In the genomic region with DNA sequence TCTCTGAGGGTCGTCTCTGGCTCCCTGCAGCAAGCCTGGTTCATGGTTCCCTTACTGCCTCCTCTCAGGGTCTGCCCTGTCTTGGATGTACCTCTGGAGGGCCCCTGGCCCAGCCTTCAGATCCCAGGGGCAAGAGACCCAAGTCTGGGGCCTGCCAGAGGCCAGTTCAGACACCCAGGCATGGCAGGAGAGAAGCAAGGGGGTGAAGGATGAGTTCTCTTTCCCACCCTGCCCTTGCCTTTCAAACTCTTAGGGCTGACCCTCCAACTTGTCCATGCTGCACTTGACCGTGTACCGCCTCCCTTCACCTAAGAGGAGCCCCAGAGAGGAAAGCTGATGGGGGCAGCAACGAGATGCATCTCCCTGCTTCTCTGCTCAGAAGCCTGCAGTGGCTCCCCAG, we compare ENCODE assay signal across 33 cellular contexts. TPM values are rescaled to one million over a fixed set of nuclear protein-coding genes. Genes with fewer than 3 reads are reported as not detected.
DNase-seq lines count a peak whose midpoint lies in the region; ATAC-seq and TF ChIP-seq lines count a peak whose summit lies in the region.
"Had no signal": no experiment of that assay in that cellular context is flagged by ENCODE, and none has a peak within 500 bp of the region (broad histone marks: within the 10 kb centered on the region; RNA-seq: fewer than 3 reads in every experiment).

No MANE protein-coding gene starts in this region.

- no peaks in the 10 kb centered on the region for H3K9me3 ChIP-seq in osteoblast (ENCODE audit: low read depth, low read length)
- H3K9me3 ChIP-seq: A549; BE2C; BLaER1; BLaER1 treated with 17β-estradiol and CSF1 and Interleukin-3, amounts not matched to agents 10 nM and 100 nM; Caco-2 had no signal

- DNase-seq in osteoblast (ENCODE audit: insufficient read length, low spot score, missing footprints) = peak; percentile 52
- DNase-seq in activated naive CD4-positive, alpha-beta T cell (lab: John Stamatoyannopoulos, UW) = no peak
- DNase-seq: 8988T; ACHN; AML-193; BE2C; C1 segment of cervical spinal cord; Caco-2; Calu3; CD4-positive, alpha-beta memory T cell; CD4-positive, alpha-beta T cell; CD4-positive, CD25-positive, alpha-beta regulatory T cell; CD8-positive, alpha-beta memory T cell; CD8-positive, alpha-beta T cell; COR-L47; DMS 273 treated with DMSO at 0.1 percent for 48 hours; DMS153; DMS53; DMS79; DMS79 treated with DMSO at 0.1 percent for 48 hours; DND-41; EL had no signal

- TF ChIP-seq CTCF in osteoblast (IDR thresholded peaks at IDR 0.05; ENCODE audit: extremely low read depth, low read depth, low read length) = no peak

- peaks cover 25% of the 10 kb centered on the region for H4K20me1 ChIP-seq in osteoblast (ENCODE audit: insufficient read depth, low read length)

- no peaks in the 10 kb centered on the region for H3K36me3 ChIP-seq in osteoblast (ENCODE audit: insufficient read depth, low read length)
- H3K36me3 ChIP-seq: BLaER1; BLaER1 treated with 17β-estradiol and CSF1 and Interleukin-3, amounts not matched to agents 10 nM and 100 nM had no signal

- H3K4me3 ChIP-seq in osteoblast (ENCODE audit: insufficient read depth, low read length) = no peak overlapping the region
- H3K4me3 ChIP-seq: A549; BLaER1; BLaER1 treated with 17β-estradiol and CSF1 and Interleukin-3, amounts not matched to agents 10 nM and 100 nM had no signal

- peaks cover 15% of the 10 kb centered on the region for H3K27me3 ChIP-seq in osteoblast (ENCODE audit: insufficient read depth, low read length)
- H3K27me3 ChIP-seq: BE2C, BLaER1 had no signal

- no peak overlapping the region for H3K4me2 ChIP-seq in osteoblast (ENCODE audit: insufficient read depth, low read length)
- H3K4me2 ChIP-seq: A549; BLaER1; BLaER1 treated with 17β-estradiol and CSF1 and Interleukin-3, amounts not matched to agents 10 nM and 100 nM had no signal

- H2AFZ ChIP-seq in osteoblast (ENCODE audit: low read length) = no peak overlapping the region

- H3K4me1 ChIP-seq in osteoblast (ENCODE audit: insufficient read depth, low read length) = no peaks in the 10 kb centered on the region
- H3K4me1 ChIP-seq: A549; BLaER1; BLaER1 treated with 17β-estradiol and CSF1 and Interleukin-3, amounts not matched to agents 10 nM and 100 nM; Caco-2 had no signal

- H3K27ac ChIP-seq in angular gyrus (ENCODE audit: low read depth, low read length) = peak overlapping the region; percentile 37
- no peak overlapping the region for H3K27ac ChIP-seq in osteoblast (ENCODE audit: low read depth, low read length)
- peak overlapping the region; percentile 9 for H3K27ac ChIP-seq in temporal lobe (ENCODE audit: low read depth, low read length)
- H3K27ac ChIP-seq: 22Rv1; A549; BLaER1; BLaER1 treated with 17β-estradiol and CSF1 and Interleukin-3, amounts not matched to agents 10 nM and 100 nM; C4-2B had no signal

- ATAC-seq in SK-N-SH treated with all-trans-retinoic acid at 6 μM for 48 hours (no peak), HG03439 (IDR thresholded peaks at IDR 0.05; ENCODE audit: unreplicated experiment) (no peak)
- ATAC-seq: A549; CD8-positive, alpha-beta T cell had no signal

- H3K79me2 ChIP-seq in osteoblast (ENCODE audit: insufficient read depth, low read length) = no peaks in the 10 kb centered on the region

TF ChIP-seq in SK-N-SH treated with all-trans-retinoic acid at 6 μM for 48 hours, 23 proteins besides CTCF, POLR2A, EP300 and RAD21:
- TF ChIP-seq ZFP30 (CRISPR knock-in tag; IDR thresholded peaks at IDR 0.05) (no peak), ZNF565 (CRISPR knock-in tag; conservative IDR thresholded peaks at IDR 0.05; ENCODE audit: low read depth) (no peak), BACH2 (CRISPR knock-in tag; IDR thresholded peaks at IDR 0.05; ENCODE audit: borderline replicate concordance) (no peak), GLIS3 (CRISPR knock-in tag; IDR thresholded peaks at IDR 0.05) (no peak), ESRRG (CRISPR knock-in tag; IDR thresholded peaks at IDR 0.05) (no peak), ARNTL (CRISPR knock-in tag; IDR thresholded peaks at IDR 0.05; ENCODE audit: borderline replicate concordance, low read depth) (no peak)
- TF ChIP-seq, protein P1, sequence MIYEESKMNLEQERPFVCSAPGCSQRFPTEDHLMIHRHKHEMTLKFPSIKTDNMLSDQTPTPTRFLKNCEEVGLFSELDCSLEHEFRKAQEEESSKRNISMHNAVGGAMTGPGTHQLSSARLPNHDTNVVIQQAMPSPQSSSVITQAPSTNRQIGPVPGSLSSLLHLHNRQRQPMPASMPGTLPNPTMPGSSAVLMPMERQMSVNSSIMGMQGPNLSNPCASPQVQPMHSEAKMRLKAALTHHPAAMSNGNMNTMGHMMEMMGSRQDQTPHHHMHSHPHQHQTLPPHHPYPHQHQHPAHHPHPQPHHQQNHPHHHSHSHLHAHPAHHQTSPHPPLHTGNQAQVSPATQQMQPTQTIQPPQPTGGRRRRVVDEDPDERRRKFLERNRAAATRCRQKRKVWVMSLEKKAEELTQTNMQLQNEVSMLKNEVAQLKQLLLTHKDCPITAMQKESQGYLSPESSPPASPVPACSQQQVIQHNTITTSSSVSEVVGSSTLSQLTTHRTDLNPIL (CRISPR knock-in tag; IDR thresholded peaks at IDR 0.05; ENCODE audit: low read depth) = no peak
- TF ChIP-seq, protein P2, sequence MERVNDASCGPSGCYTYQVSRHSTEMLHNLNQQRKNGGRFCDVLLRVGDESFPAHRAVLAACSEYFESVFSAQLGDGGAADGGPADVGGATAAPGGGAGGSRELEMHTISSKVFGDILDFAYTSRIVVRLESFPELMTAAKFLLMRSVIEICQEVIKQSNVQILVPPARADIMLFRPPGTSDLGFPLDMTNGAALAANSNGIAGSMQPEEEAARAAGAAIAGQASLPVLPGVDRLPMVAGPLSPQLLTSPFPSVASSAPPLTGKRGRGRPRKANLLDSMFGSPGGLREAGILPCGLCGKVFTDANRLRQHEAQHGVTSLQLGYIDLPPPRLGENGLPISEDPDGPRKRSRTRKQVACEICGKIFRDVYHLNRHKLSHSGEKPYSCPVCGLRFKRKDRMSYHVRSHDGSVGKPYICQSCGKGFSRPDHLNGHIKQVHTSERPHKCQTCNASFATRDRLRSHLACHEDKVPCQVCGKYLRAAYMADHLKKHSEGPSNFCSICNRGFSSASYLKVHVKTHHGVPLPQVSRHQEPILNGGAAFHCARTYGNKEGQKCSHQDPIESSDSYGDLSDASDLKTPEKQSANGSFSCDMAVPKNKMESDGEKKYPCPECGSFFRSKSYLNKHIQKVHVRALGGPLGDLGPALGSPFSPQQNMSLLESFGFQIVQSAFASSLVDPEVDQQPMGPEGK (CRISPR knock-in tag; IDR thresholded peaks at IDR 0.05; ENCODE audit: borderline replicate concordance) = no peak

RNA-seq across cellular contexts. Expression of a gene that starts 4.2 kb away (rescaled TPM):
- total RNA-seq in osteoblast = 0.72 TPM in 1 of 2 replicates, not detected in the other
- 98.6 TPM for total RNA-seq in temporal lobe
- total RNA-seq: A172; B cell; Calu3; CD4-positive, alpha-beta memory T cell; CD4-positive, alpha-beta T cell; CD4-positive, CD25-positive, alpha-beta regulatory T cell; CD8-positive, alpha-beta memory T cell; CD8-positive, alpha-beta T cell had no signal

RNA-seq across cellular contexts. Expression of a gene that starts 40.7 kb away (rescaled TPM):
- total RNA-seq in osteoblast (46.7 and 47.4 TPM in 2 replicates), temporal lobe (24.8 TPM)

RNA-seq across cellular contexts. Expression of a gene that starts 59.7 kb away (rescaled TPM):
- 7.1 and 7.2 TPM in 2 replicates for total RNA-seq in osteoblast
- total RNA-seq in temporal lobe = 8.4 TPM

Comparison
In these comparisons a context has a peak if more than half of its experiments do, and no peak if none do; other contexts are left out.
1. RNA of a gene that starts 4.2 kb away (total RNA-seq): 98.6 TPM in temporal lobe (single experiment); 0.72 TPM in osteoblast; every median in the first group is over 10 times any median in the second.